Comparison of ENCODE assay signal across 1 cellular context in genomic region chr17:5111402-5112204, GRCh38.
TF ChIP-seq lines count a peak whose summit lies in the region.

ZNF232 (minus strand) TSS chr17:5111878; CDS start chr17:5111822, 56 bp downstream.

TF ChIP-seq in K562, 482 proteins besides CTCF, POLR2A, EP300 and RAD21 (continued from another document and continues in another):
- no peak for TF ChIP-seq ZBTB9 (CRISPR knock-in tag; IDR thresholded peaks at IDR 0.05)
- peak; percentile 67 for TF ChIP-seq MEIS2 (IDR thresholded peaks at IDR 0.05; ENCODE audit: partially characterized antibody)
- TF ChIP-seq SREBF1 (IDR thresholded peaks at IDR 0.05; ENCODE audit: borderline replicate concordance, low read depth, low read length): no peak
- TF ChIP-seq ARID1B (IDR thresholded peaks at IDR 0.05): no peak
- TF ChIP-seq ARID2 (IDR thresholded peaks at IDR 0.05): no peak
- no peak for TF ChIP-seq ZNF212 (CRISPR knock-in tag; IDR thresholded peaks at IDR 0.05)
- no peak for TF ChIP-seq CBFA2T2 (conservative IDR thresholded peaks at IDR 0.05)
- TF ChIP-seq HOXB6 (CRISPR knock-in tag; IDR thresholded peaks at IDR 0.05; ENCODE audit: borderline replicate concordance): no peak
- TF ChIP-seq ATF4 (CRISPR knock-in tag; IDR thresholded peaks at IDR 0.05): no peak
- peak; percentile 73 for TF ChIP-seq TBP (optimal IDR thresholded peaks at IDR 0.05; ENCODE audit: low read depth, low read length)
- TF ChIP-seq BHLHE40 (IDR thresholded peaks at IDR 0.05; ENCODE audit: low read length): peak; percentile 80
- TF ChIP-seq ZNF717 (CRISPR knock-in tag; IDR thresholded peaks at IDR 0.05): no peak
- no peak for TF ChIP-seq ZNF41 (CRISPR knock-in tag; conservative IDR thresholded peaks at IDR 0.05)
- TF ChIP-seq MIER1 (IDR thresholded peaks at IDR 0.05; ENCODE audit: low read depth): no peak
- no peak for TF ChIP-seq SP2 (IDR thresholded peaks at IDR 0.05; ENCODE audit: extremely low read depth, low read depth, low read length, poor library complexity, severe bottlenecking)
- TF ChIP-seq EP400 (IDR thresholded peaks at IDR 0.05): peak; percentile 69; the same call in 1 of the 2 replicates
- no peak for TF ChIP-seq SMARCA5 (IDR thresholded peaks at IDR 0.05)
- TF ChIP-seq CCNT2 (IDR thresholded peaks at IDR 0.05; ENCODE audit: borderline replicate concordance, extremely low read depth, insufficient read length, low read depth, low read length): peak; percentile 37
- TF ChIP-seq PBX2 (CRISPR knock-in tag; IDR thresholded peaks at IDR 0.05; ENCODE audit: low read depth): no peak
- TF ChIP-seq PBX2 (tag; conservative IDR thresholded peaks at IDR 0.05; ENCODE audit: low read depth): no peak
- no peak for TF ChIP-seq NFIX (CRISPR knock-in tag; IDR thresholded peaks at IDR 0.05; ENCODE audit: low read depth)
- TF ChIP-seq PML (IDR thresholded peaks at IDR 0.05; ENCODE audit: low read length): no peak
- 0 out of 2 replicates have a peak, but pooled peaks have one; percentile 76 for TF ChIP-seq KDM2B (CRISPR knock-in tag; IDR thresholded peaks at IDR 0.05)
- no peak for TF ChIP-seq CBX8 (IDR thresholded peaks at IDR 0.05; ENCODE audit: borderline replicate concordance, extremely low read depth, low read depth, low read length, poor library complexity, severe bottlenecking)
- TF ChIP-seq STAT5B (CRISPR knock-in tag; IDR thresholded peaks at IDR 0.05): no peak
- TF ChIP-seq POLR2B (IDR thresholded peaks at IDR 0.05; ENCODE audit: low read depth, partially characterized antibody): peak; percentile 54
- TF ChIP-seq PYGO2 (tag; IDR thresholded peaks at IDR 0.05): no peak
- TF ChIP-seq TAF1 (IDR thresholded peaks at IDR 0.05; ENCODE audit: control insufficient read depth, extremely low read depth, insufficient read depth, low read length, severe bottlenecking): peak; percentile 44
- no peak for TF ChIP-seq NR2C1 (IDR thresholded peaks at IDR 0.05)
- peak; percentile 50; the same call in 1 of the 2 replicates for TF ChIP-seq NR2C1 (tag; IDR thresholded peaks at IDR 0.05)
- TF ChIP-seq ARNT (IDR thresholded peaks at IDR 0.05): no peak
- no peak for TF ChIP-seq SRSF7 (optimal IDR thresholded peaks at IDR 0.05; ENCODE audit: low read depth, low read length)
- no peak for TF ChIP-seq RREB1 (CRISPR knock-in tag; IDR thresholded peaks at IDR 0.05)
- TF ChIP-seq FOS (IDR thresholded peaks at IDR 0.05; ENCODE audit: extremely low read depth, insufficient read length): no peak
- TF ChIP-seq CREB3L1 (IDR thresholded peaks at IDR 0.05; ENCODE audit: borderline replicate concordance, low read depth): peak; percentile 50; the same call in 1 of the 2 replicates
- peak; percentile 66 to 81 for TF ChIP-seq E2F6 (IDR thresholded peaks at IDR 0.05; ENCODE audit: borderline replicate concordance in 1 of 2, extremely low read depth in 1 of 2, insufficient read depth in 1 of 2, insufficient read length in 1 of 2, low read depth in 1 of 2, low read length in 1 of 2, poor library complexity in 1 of 2, severe bottlenecking in 1 of 2)
- no peak for TF ChIP-seq ZBTB49 (CRISPR knock-in tag; IDR thresholded peaks at IDR 0.05; ENCODE audit: borderline replicate concordance)
- TF ChIP-seq RBM17 (IDR thresholded peaks at IDR 0.05; ENCODE audit: borderline replicate concordance, low read depth, low read length): no peak
- no peak for TF ChIP-seq DDX20 (tag; IDR thresholded peaks at IDR 0.05; ENCODE audit: low read depth)
- TF ChIP-seq FOXM1 (IDR thresholded peaks at IDR 0.05; ENCODE audit: low read depth): no peak
- no peak for TF ChIP-seq FOXM1 (CRISPR knock-in tag; IDR thresholded peaks at IDR 0.05; ENCODE audit: low read depth)
- TF ChIP-seq MTA1 (IDR thresholded peaks at IDR 0.05; ENCODE audit: borderline replicate concordance): 0 out of 2 replicates have a peak, but pooled peaks have one; percentile 45
- no peak for TF ChIP-seq TAF7 (tag; IDR thresholded peaks at IDR 0.05)
- no peak for TF ChIP-seq ZNF197 (CRISPR knock-in tag; IDR thresholded peaks at IDR 0.05; ENCODE audit: low read depth)
- TF ChIP-seq ZNF134 (CRISPR knock-in tag; conservative IDR thresholded peaks at IDR 0.05): no peak
- no peak for TF ChIP-seq HLTF (IDR thresholded peaks at IDR 0.05)
- TF ChIP-seq BRF1 (IDR thresholded peaks at IDR 0.05; ENCODE audit: borderline replicate concordance, extremely low read depth, insufficient read length): no peak
- no peak for TF ChIP-seq CREB1 (IDR thresholded peaks at IDR 0.05)
- TF ChIP-seq CREB1 (CRISPR knock-in tag; IDR thresholded peaks at IDR 0.05): peak; percentile 33; the same call in 1 of the 2 replicates
- TF ChIP-seq THAP7 (CRISPR knock-in tag; IDR thresholded peaks at IDR 0.05): no peak
- TF ChIP-seq KLF1 (tag; IDR thresholded peaks at IDR 0.05): no peak
- TF ChIP-seq ELK3 (CRISPR knock-in tag; IDR thresholded peaks at IDR 0.05): no peak
